Comparison of ENCODE assay signal across 1 cellular context in genomic region chr7:73683056-73683915, GRCh38.
TF ChIP-seq lines count a peak whose summit lies in the region.

Gene BUD23 (plus strand): TSS chr7:73683597. CDS start chr7:73683626, 29 bp downstream.
Gene DNAJC30 (minus strand): TSS chr7:73683453. CDS start chr7:73683423, 30 bp downstream.

TF ChIP-seq in K562, 482 proteins besides CTCF, POLR2A, EP300 and RAD21 (continued from another document and continues in another):
- TF ChIP-seq UBTF (IDR thresholded peaks at IDR 0.05; ENCODE audit: borderline replicate concordance in 1 of 2, low read depth in 2 of 2, low read length in 2 of 2), result 0 out of 4 replicates have a peak, but pooled peaks of 1 of the 2 experiments have one; percentile 16
- no peak for TF ChIP-seq SIRT6 (IDR thresholded peaks at IDR 0.05; ENCODE audit: low read depth, low read length)
- peak; percentile 12; the same call in 1 of the 2 replicates for TF ChIP-seq ZKSCAN1 (IDR thresholded peaks at IDR 0.05; ENCODE audit: low read depth, low read length)
- no peak for TF ChIP-seq CUX1 (CRISPR knock-in tag; IDR thresholded peaks at IDR 0.05)
- TF ChIP-seq SRSF3 (IDR thresholded peaks at IDR 0.05; ENCODE audit: insufficient read depth, low read length), result no peak
- no peak for TF ChIP-seq FOXP4 (CRISPR knock-in tag; IDR thresholded peaks at IDR 0.05; ENCODE audit: borderline replicate concordance)
- no peak for TF ChIP-seq BCLAF1 (IDR thresholded peaks at IDR 0.05; ENCODE audit: borderline replicate concordance in 1 of 2, control insufficient read depth in 1 of 2, low read depth in 2 of 2, low read length in 1 of 2)
- TF ChIP-seq FOXJ2 (tag; IDR thresholded peaks at IDR 0.05), result no peak
- no peak for TF ChIP-seq ZNF316 (IDR thresholded peaks at IDR 0.05)
- peak in 1 of 2 experiments; percentile 11; a peak in 1 of 4 replicates for TF ChIP-seq TRIM24 (IDR thresholded peaks at IDR 0.05)
- TF ChIP-seq CBX2 (IDR thresholded peaks at IDR 0.05; ENCODE audit: insufficient read depth, low read length, poor library complexity, severe bottlenecking), result no peak
- no peak for TF ChIP-seq ZNF280B (CRISPR knock-in tag; IDR thresholded peaks at IDR 0.05)
- no peak for TF ChIP-seq ADNP (tag; IDR thresholded peaks at IDR 0.05)
- TF ChIP-seq FIP1L1 (IDR thresholded peaks at IDR 0.05; ENCODE audit: low read depth, low read length, poor library complexity, severe bottlenecking), result peak; percentile 68
- TF ChIP-seq SMAD2 (IDR thresholded peaks at IDR 0.05; ENCODE audit: low read depth, low read length), result no peak
- no peak for TF ChIP-seq PHTF2 (CRISPR knock-in tag; IDR thresholded peaks at IDR 0.05)
- TF ChIP-seq ZNF609 (CRISPR knock-in tag; IDR thresholded peaks at IDR 0.05; ENCODE audit: borderline replicate concordance), result 0 out of 2 replicates have a peak, but pooled peaks have one; percentile 5
- TF ChIP-seq SFPQ (IDR thresholded peaks at IDR 0.05; ENCODE audit: low read depth, low read length), result no peak
- TF ChIP-seq ZNF740 (CRISPR knock-in tag; IDR thresholded peaks at IDR 0.05), result peak; percentile 94
- TF ChIP-seq ZNF740 (tag; IDR thresholded peaks at IDR 0.05), result peak in 1 of 2 experiments; percentile 87; a peak in 2 of 4 replicates
- TF ChIP-seq ZBTB12 (CRISPR knock-in tag; IDR thresholded peaks at IDR 0.05), result peak; percentile 97
